Comparison of ENCODE assay signal across 1 cellular context in genomic region chr13:75305057-75305456, GRCh38.
TF ChIP-seq lines count a peak whose summit lies in the region.

No MANE protein-coding gene starts in this region.

TF ChIP-seq in endothelial cell of umbilical vein, 7 proteins besides CTCF, POLR2A, EP300 and RAD21 (continued from another document):
- no peak for TF ChIP-seq POLR2AphosphoS5 (IDR thresholded peaks at IDR 0.05; ENCODE audit: insufficient read depth, low read depth, low read length)
